ENCODE assay signal across 13 cellular contexts in the genomic region with DNA sequence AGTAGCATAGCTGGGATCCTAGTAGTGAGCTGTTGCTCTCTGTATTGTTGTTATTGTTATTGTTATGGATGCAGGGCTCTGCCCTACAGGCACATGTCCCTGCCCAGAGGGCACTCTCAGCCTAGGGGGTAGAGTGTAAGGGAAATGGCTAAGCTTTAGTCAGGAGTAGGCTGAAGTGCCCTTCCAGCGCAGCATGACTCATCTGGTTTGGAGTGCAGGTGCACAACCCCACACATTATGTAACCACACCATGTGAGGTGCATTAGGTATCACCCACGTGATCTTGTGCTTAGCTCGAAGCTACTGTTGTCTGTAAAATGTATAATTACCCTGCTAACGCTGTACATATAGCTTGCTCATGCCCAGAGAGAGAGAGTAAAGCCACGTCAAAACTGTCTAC. TPM values are rescaled to one million over a fixed set of nuclear protein-coding genes. Genes with fewer than 3 reads are reported as not detected.
DNase-seq lines count a peak whose midpoint lies in the region; ATAC-seq lines count a peak whose summit lies in the region.
"Had no signal": no experiment of that assay in that cellular context is flagged by ENCODE, and none has a peak within 500 bp of the region (broad histone marks: within the 10 kb centered on the region; RNA-seq: fewer than 3 reads in every experiment).

No MANE protein-coding gene starts in this region.

- H3K4me3 ChIP-seq in CD4-positive, CD25-positive, alpha-beta regulatory T cell (ENCODE audit: low read depth, low read length), result no peak overlapping the region
- H3K4me3 ChIP-seq: right atrium auricular region, tibial artery had no signal

- peak in 1 of 3 donors; percentile 47 for DNase-seq in CD4-positive, CD25-positive, alpha-beta regulatory T cell
- DNase-seq in NCI-H226, result peak; percentile 84
- DNase-seq in epithelial cell of prostate (ENCODE audit: low read depth, low spot score), result peak; percentile 70
- DNase-seq in iPS-NIHi11 (ENCODE audit: low spot score), result no peak
- DNase-seq: activated T-cell treated with anti-CD3 and anti-CD28 coated beads, Interleukin-2, amount 50 U/mL, for 1 hour; H9; OCI-M1; tibial artery had no signal

- no peak overlapping the region for H3K4me3 Mint-ChIP-seq in CD4-positive, CD25-positive, alpha-beta regulatory T cell
- H3K4me3 Mint-ChIP-seq: H9 had no signal

- peaks cover 0 to 5% (median 0%) of the 10 kb centered on the region in 4 donors for H3K4me1 Mint-ChIP-seq in CD4-positive, CD25-positive, alpha-beta regulatory T cell

- peaks cover 19% of the 10 kb centered on the region for H3K27me3 Mint-ChIP-seq in CD4-positive, CD25-positive, alpha-beta regulatory T cell

- no peaks in the 10 kb centered on the region for H3K27me3 ChIP-seq in CD4-positive, CD25-positive, alpha-beta regulatory T cell (ENCODE audit: control insufficient read depth, insufficient read depth, low read length)
- H3K27me3 ChIP-seq: right atrium auricular region, tibial artery had no signal

- no peak overlapping the region for H3K27ac ChIP-seq in CD4-positive, CD25-positive, alpha-beta regulatory T cell (ENCODE audit: insufficient read depth, low read length, poor library complexity, severe bottlenecking)
- no peak overlapping the region for H3K27ac ChIP-seq in epithelial cell of prostate
- H3K27ac ChIP-seq: right atrium auricular region, tibial artery had no signal

- H3K36me3 ChIP-seq in CD4-positive, CD25-positive, alpha-beta regulatory T cell (ENCODE audit: control insufficient read depth, insufficient read depth, low read length), result no peaks in the 10 kb centered on the region
- H3K36me3 ChIP-seq: right atrium auricular region, tibial artery had no signal

- peak; percentile 63 to 64 for ATAC-seq in CD4-positive, CD25-positive, alpha-beta regulatory T cell (ENCODE audit: low read depth in 2 of 2)
- ATAC-seq in HG02759 (IDR thresholded peaks at IDR 0.05; ENCODE audit: unreplicated experiment), result peak; percentile 50
- ATAC-seq in HG03045 (IDR thresholded peaks at IDR 0.05; ENCODE audit: unreplicated experiment), result no peak
- no peak for ATAC-seq in GM21825 (IDR thresholded peaks at IDR 0.05; ENCODE audit: unreplicated experiment)
- no peak for ATAC-seq in GM19452 (IDR thresholded peaks at IDR 0.05; ENCODE audit: unreplicated experiment)

- no peaks in the 10 kb centered on the region for H3K4me1 ChIP-seq in CD4-positive, CD25-positive, alpha-beta regulatory T cell (ENCODE audit: control insufficient read depth, insufficient read depth, low read length, poor library complexity, severe bottlenecking)
- H3K4me1 ChIP-seq: right atrium auricular region, tibial artery had no signal

- H3K9me3 ChIP-seq in CD4-positive, CD25-positive, alpha-beta regulatory T cell (ENCODE audit: control insufficient read depth in 2 of 2, low read length in 2 of 2), result no peaks in the 10 kb centered on the region
- H3K9me3 ChIP-seq: right atrium auricular region, tibial artery had no signal

- H3K27ac Mint-ChIP-seq in CD4-positive, CD25-positive, alpha-beta regulatory T cell, result peak overlapping the region in 1 of 3 donors; percentile 29
- H3K27ac Mint-ChIP-seq: H9 had no signal

- H3K9me3 Mint-ChIP-seq in CD4-positive, CD25-positive, alpha-beta regulatory T cell, result peaks cover 0 to 2% (median 0%) of the 10 kb centered on the region in 7 donors
- H3K9me3 Mint-ChIP-seq: H9 had no signal

- H3K36me3 Mint-ChIP-seq in CD4-positive, CD25-positive, alpha-beta regulatory T cell, result no peaks in the 10 kb centered on the region

RNA-seq across cellular contexts. Expression of a gene that starts 48.3 kb away (rescaled TPM):
- total RNA-seq in CD4-positive, CD25-positive, alpha-beta regulatory T cell, result 120 TPM
- polyA plus RNA-seq in CD4-positive, CD25-positive, alpha-beta regulatory T cell, result 10 to 100 TPM; 11.5 to 24.2 (median 19.5) TPM

Comparison
In these comparisons a context has a peak if more than half of its experiments do, and no peak if none do; other contexts are left out.
1. ATAC-seq: peak in CD4-positive, CD25-positive, alpha-beta regulatory T cell (2 of 2) and HG02759 (single experiment); none in HG03045 (single experiment), GM21825 (single experiment) and GM19452 (single experiment).